14 cellular contexts compared by ENCODE assay signal in the genomic region with DNA sequence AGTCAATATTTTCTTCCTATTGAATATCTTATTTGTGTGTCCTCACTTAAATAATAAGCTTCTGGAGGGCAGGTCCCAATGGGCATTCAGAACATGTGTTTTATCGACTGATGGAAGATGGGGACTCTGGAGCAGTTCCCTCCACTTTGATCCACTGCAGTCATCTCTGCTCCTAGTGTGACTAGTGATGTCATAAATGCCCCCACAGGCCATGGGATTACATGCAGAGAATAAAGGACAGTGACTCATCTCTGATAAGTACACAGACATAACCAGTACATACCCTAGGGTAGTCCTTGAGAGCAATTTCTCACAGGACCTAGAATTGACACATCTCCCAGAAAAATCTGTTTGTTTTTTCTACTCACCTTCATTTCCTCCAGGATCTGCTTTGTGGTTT. TPM values are rescaled to one million over a fixed set of nuclear protein-coding genes. Genes with fewer than 3 reads are reported as not detected.
DNase-seq lines count a peak whose midpoint lies in the region; ATAC-seq, FAIRE-seq and TF ChIP-seq lines count a peak whose summit lies in the region.
"Had no signal": no experiment of that assay in that cellular context is flagged by ENCODE, and none has a peak within 500 bp of the region (broad histone marks: within the 10 kb centered on the region; RNA-seq: fewer than 3 reads in every experiment).

No MANE protein-coding gene starts in this region.

- ATAC-seq in A549, result peak; percentile 89 to 91
- ATAC-seq in GM18867 (IDR thresholded peaks at IDR 0.05; ENCODE audit: unreplicated experiment), result no peak
- ATAC-seq in activated T-helper 17 cell treated with anti-CD3 and anti-CD28 coated beads, Interleukin-2, amount 50 U/mL, for 72 hours (replicated peaks), result no peak

- peaks cover 39% of the 10 kb centered on the region for H3K4me1 ChIP-seq in A549

- peak; percentile 51 for FAIRE-seq in A549 (lab: Jason Lieb, UNC)

- H3K9me3 ChIP-seq in A549, result no peaks in the 10 kb centered on the region
- H3K9me3 ChIP-seq: neutrophil had no signal

- 6% methylated on average over 1 of the region's 1 CpG for WGBS in A549 (ENCODE audit: missing lambda C conversion rate)

- H3K27me3 Mint-ChIP-seq in HFFc6 (ENCODE audit: insufficient read depth), result peaks cover 19% of the 10 kb centered on the region
- no peaks in the 10 kb centered on the region for H3K27me3 Mint-ChIP-seq in activated T-helper 17 cell treated with anti-CD3 and anti-CD28 coated beads, Interleukin-2, amount 50 U/mL, for 72 hours

- H3K27ac ChIP-seq in A549, result peak overlapping the region; percentile 58 to 74; a peak in 5 of 6 replicates
- H3K27ac ChIP-seq: neutrophil had no signal

- TF ChIP-seq CTCF in A549 (IDR thresholded peaks at IDR 0.05) (no peak), HFFc6 (IDR thresholded peaks at IDR 0.05) (no peak), foreskin fibroblast (IDR thresholded peaks at IDR 0.05; ENCODE audit: low read depth, low read length) (no peak)

- H3K4me1 Mint-ChIP-seq in HFFc6 (ENCODE audit: low read depth), result peaks cover 38% of the 10 kb centered on the region
- no peaks in the 10 kb centered on the region for H3K4me1 Mint-ChIP-seq in activated T-helper 17 cell treated with anti-CD3 and anti-CD28 coated beads, Interleukin-2, amount 50 U/mL, for 72 hours

- DNase-seq in A549 (ENCODE audit: low read depth in 1 of 2, low spot score in 1 of 2), result peak; percentile 86 to 92
- DNase-seq in HFFc6, result peak; percentile 69
- peak; percentile 9 to 26 for DNase-seq in SW 1271 (lab: John Stamatoyannopoulos, UW)
- peak; percentile 24 to 41 for DNase-seq in foreskin fibroblast
- no peak for DNase-seq in HT-29 (ENCODE audit: low spot score)
- DNase-seq in DMS153 treated with DMSO at 0.1 percent for 48 hours (lab: John Stamatoyannopoulos, UW; ENCODE audit: unreplicated experiment), result no peak
- DNase-seq: AML-193; aorta; NCI-H526; stimulated activated naive CD4-positive, alpha-beta T cell treated with Interleukin-2 at 50 U/mL for 16 hours had no signal

- no peak overlapping the region for H3K4me3 Mint-ChIP-seq in HFFc6
- H3K4me3 Mint-ChIP-seq in activated T-helper 17 cell treated with anti-CD3 and anti-CD28 coated beads, Interleukin-2, amount 50 U/mL, for 72 hours, result no peak overlapping the region
- H3K4me3 Mint-ChIP-seq: T-helper 2 cell treated with Interferon-gamma antibody and Interleukin-4, amounts not matched to agents 5 μg/mL and 100 μg/mL, for 36 hours had no signal

- H3K27ac Mint-ChIP-seq in HFFc6, result no peak overlapping the region
- no peak overlapping the region for H3K27ac Mint-ChIP-seq in activated T-helper 17 cell treated with anti-CD3 and anti-CD28 coated beads, Interleukin-2, amount 50 U/mL, for 72 hours
- H3K27ac Mint-ChIP-seq: T-helper 2 cell treated with Interferon-gamma antibody and Interleukin-4, amounts not matched to agents 5 μg/mL and 100 μg/mL, for 36 hours had no signal

- no peaks in the 10 kb centered on the region for H3K9me3 Mint-ChIP-seq in HFFc6
- H3K9me3 Mint-ChIP-seq in activated T-helper 17 cell treated with anti-CD3 and anti-CD28 coated beads, Interleukin-2, amount 50 U/mL, for 72 hours, result no peaks in the 10 kb centered on the region
- H3K9me3 Mint-ChIP-seq: T-helper 2 cell treated with Interferon-gamma antibody and Interleukin-4, amounts not matched to agents 5 μg/mL and 100 μg/mL, for 36 hours had no signal

- TF ChIP-seq EP300 in A549 (IDR thresholded peaks at IDR 0.05), result peak; percentile 64 to 73; a peak in 2 of 5 replicates

- TF ChIP-seq POLR2A in A549 (IDR thresholded peaks at IDR 0.05; ENCODE audit: low read length), result no peak

- POLR2A ChIA-PET in A549 (lab: Yijun Ruan, JAX), result no interaction called here

- peak overlapping the region; percentile 50 for H3K4me2 ChIP-seq in A549

- no peaks in the 10 kb centered on the region for H3K36me3 Mint-ChIP-seq in HFFc6 (ENCODE audit: low read depth)
- no peaks in the 10 kb centered on the region for H3K36me3 Mint-ChIP-seq in activated T-helper 17 cell treated with anti-CD3 and anti-CD28 coated beads, Interleukin-2, amount 50 U/mL, for 72 hours (ENCODE audit: low read depth)

- no peak; a peak in 1 of 5 replicates for TF ChIP-seq RAD21 in A549 (conservative IDR thresholded peaks at IDR 0.05 in 1 of 2, IDR thresholded peaks at IDR 0.05 in 1 of 2)

- no peak overlapping the region for H3K4me3 ChIP-seq in A549
- H3K4me3 ChIP-seq in foreskin fibroblast (ENCODE audit: low read depth in 1 of 2, low read length in 2 of 2), result no peak overlapping the region

- CTCF ChIA-PET in A549 (lab: Yijun Ruan, JAX), result interaction anchor here (0.7 to 10.4 kb wide), 12 partner anchors 9 to 725 kb away, joined by 3 to 99 read pairs (median 4); no protein-coding TSS in a partner anchor

TF ChIP-seq in A549, 52 proteins besides CTCF, POLR2A, EP300 and RAD21 (continues in another document):
- TF ChIP-seq RNF2 (IDR thresholded peaks at IDR 0.05; ENCODE audit: borderline replicate concordance, low read depth), result no peak
- no peak for TF ChIP-seq HDAC2 (IDR thresholded peaks at IDR 0.05)
- TF ChIP-seq, protein P1, sequence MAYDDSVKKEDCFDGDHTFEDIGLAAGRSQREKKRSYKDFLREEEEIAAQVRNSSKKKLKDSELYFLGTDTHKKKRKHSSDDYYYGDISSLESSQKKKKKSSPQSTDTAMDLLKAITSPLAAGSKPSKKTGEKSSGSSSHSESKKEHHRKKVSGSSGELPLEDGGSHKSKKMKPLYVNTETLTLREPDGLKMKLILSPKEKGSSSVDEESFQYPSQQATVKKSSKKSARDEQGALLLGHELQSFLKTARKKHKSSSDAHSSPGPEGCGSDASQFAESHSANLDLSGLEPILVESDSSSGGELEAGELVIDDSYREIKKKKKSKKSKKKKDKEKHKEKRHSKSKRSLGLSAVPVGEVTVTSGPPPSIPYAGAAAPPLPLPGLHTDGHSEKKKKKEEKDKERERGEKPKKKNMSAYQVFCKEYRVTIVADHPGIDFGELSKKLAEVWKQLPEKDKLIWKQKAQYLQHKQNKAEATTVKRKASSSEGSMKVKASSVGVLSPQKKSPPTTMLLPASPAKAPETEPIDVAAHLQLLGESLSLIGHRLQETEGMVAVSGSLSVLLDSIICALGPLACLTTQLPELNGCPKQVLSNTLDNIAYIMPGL (CRISPR knock-in tag; IDR thresholded peaks at IDR 0.05; ENCODE audit: borderline replicate concordance), result no peak
- TF ChIP-seq, protein P2, sequence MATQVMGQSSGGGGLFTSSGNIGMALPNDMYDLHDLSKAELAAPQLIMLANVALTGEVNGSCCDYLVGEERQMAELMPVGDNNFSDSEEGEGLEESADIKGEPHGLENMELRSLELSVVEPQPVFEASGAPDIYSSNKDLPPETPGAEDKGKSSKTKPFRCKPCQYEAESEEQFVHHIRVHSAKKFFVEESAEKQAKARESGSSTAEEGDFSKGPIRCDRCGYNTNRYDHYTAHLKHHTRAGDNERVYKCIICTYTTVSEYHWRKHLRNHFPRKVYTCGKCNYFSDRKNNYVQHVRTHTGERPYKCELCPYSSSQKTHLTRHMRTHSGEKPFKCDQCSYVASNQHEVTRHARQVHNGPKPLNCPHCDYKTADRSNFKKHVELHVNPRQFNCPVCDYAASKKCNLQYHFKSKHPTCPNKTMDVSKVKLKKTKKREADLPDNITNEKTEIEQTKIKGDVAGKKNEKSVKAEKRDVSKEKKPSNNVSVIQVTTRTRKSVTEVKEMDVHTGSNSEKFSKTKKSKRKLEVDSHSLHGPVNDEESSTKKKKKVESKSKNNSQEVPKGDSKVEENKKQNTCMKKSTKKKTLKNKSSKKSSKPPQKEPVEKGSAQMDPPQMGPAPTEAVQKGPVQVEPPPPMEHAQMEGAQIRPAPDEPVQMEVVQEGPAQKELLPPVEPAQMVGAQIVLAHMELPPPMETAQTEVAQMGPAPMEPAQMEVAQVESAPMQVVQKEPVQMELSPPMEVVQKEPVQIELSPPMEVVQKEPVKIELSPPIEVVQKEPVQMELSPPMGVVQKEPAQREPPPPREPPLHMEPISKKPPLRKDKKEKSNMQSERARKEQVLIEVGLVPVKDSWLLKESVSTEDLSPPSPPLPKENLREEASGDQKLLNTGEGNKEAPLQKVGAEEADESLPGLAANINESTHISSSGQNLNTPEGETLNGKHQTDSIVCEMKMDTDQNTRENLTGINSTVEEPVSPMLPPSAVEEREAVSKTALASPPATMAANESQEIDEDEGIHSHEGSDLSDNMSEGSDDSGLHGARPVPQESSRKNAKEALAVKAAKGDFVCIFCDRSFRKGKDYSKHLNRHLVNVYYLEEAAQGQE (IDR thresholded peaks at IDR 0.05), result no peak
- TF ChIP-seq KDM1A (IDR thresholded peaks at IDR 0.05; ENCODE audit: low read depth), result no peak
- TF ChIP-seq SMC3 (IDR thresholded peaks at IDR 0.05), result peak; percentile 14; the same call in 1 of the 3 replicates
- TF ChIP-seq CEBPB (IDR thresholded peaks at IDR 0.05), result peak in 1 of 2 experiments; percentile 38; a peak in 1 of 4 replicates
- TF ChIP-seq JUNB (IDR thresholded peaks at IDR 0.05), result peak; percentile 88
- TF ChIP-seq, protein P3, sequence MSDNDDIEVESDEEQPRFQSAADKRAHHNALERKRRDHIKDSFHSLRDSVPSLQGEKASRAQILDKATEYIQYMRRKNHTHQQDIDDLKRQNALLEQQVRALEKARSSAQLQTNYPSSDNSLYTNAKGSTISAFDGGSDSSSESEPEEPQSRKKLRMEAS (IDR thresholded peaks at IDR 0.05), result peak; percentile 56
- TF ChIP-seq FOSL2 (IDR thresholded peaks at IDR 0.05), result peak; percentile 91
- peak; percentile 92 for TF ChIP-seq FOSL2 (CRISPR knock-in tag; IDR thresholded peaks at IDR 0.05)
- peak; percentile 70 to 88; a peak in 3 of 5 replicates for TF ChIP-seq JUN (IDR thresholded peaks at IDR 0.05)
- TF ChIP-seq SREBF2 (IDR thresholded peaks at IDR 0.05), result no peak
- TF ChIP-seq, protein P4, sequence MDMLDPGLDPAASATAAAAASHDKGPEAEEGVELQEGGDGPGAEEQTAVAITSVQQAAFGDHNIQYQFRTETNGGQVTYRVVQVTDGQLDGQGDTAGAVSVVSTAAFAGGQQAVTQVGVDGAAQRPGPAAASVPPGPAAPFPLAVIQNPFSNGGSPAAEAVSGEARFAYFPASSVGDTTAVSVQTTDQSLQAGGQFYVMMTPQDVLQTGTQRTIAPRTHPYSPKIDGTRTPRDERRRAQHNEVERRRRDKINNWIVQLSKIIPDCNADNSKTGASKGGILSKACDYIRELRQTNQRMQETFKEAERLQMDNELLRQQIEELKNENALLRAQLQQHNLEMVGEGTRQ (IDR thresholded peaks at IDR 0.05), result no peak

RNA-seq across cellular contexts. Expression of a gene that starts 49.4 kb away (rescaled TPM):
- polyA plus RNA-seq in A549 (2011; rRNA removed) (2.2 and 2.4 TPM in 2 replicates), A549 (2017; fragmentation: RNase III; extraction: RNeasy Plus Mini Kit Qiagen cat#74134 plus additional on column Dnase treatment) (0.45 to 0.61 TPM (median 0.53 TPM) in 3 replicates)
- 0.15 and 0.17 TPM in 2 replicates for polyA plus RNA-seq in A549 (2012; cell fraction: cytosol; rRNA removed)
- polyA plus RNA-seq in A549 (2012; cell fraction: nucleus; rRNA removed), result 0.11 and 0.23 TPM in 2 replicates
- 3.6 and 4.4 TPM in 2 replicates for polyA minus RNA-seq in A549 (2011; rRNA and poly(A)+ RNA removed)
- total RNA-seq in HFFc6 (2021; fragmentation: NEBNext Ultra II Directional; extraction: Animal tissue kit (Norgen Biotek cat#: 25700)), result 10 to 100 TPM in 4 of 6 experiments, 1 to 10 TPM in 2; 8.3 to 14.0 (median 12.6) TPM
- 9.4 and 11.5 TPM in 2 replicates for total RNA-seq in HT-29 (2014; rRNA removed; shearing (Covaris generic))
- total RNA-seq in activated T-helper 17 cell treated with anti-CD3 and anti-CD28 coated beads, Interleukin-2, amount 50 U/mL, for 72 hours, result 1 to 10 TPM; 1.0 to 2.0 TPM

Comparison
In these comparisons a context has a peak if more than half of its experiments do, and no peak if none do; other contexts are left out.
1. ATAC-seq: peak in A549 (2 of 2); none in GM18867 (single experiment) and activated T-helper 17 cell treated with anti-CD3 and anti-CD28 coated beads, Interleukin-2, amount 50 U/mL, for 72 hours (single experiment).
2. DNase-seq: peak in A549 (2 of 2), HFFc6 (single experiment), SW 1271 (2 of 2) and foreskin fibroblast (2 of 2); none in HT-29 (single experiment) and DMS153 treated with DMSO at 0.1 percent for 48 hours (single experiment).